Comparison of ENCODE assay signal across 22 cellular contexts in the genomic region with DNA sequence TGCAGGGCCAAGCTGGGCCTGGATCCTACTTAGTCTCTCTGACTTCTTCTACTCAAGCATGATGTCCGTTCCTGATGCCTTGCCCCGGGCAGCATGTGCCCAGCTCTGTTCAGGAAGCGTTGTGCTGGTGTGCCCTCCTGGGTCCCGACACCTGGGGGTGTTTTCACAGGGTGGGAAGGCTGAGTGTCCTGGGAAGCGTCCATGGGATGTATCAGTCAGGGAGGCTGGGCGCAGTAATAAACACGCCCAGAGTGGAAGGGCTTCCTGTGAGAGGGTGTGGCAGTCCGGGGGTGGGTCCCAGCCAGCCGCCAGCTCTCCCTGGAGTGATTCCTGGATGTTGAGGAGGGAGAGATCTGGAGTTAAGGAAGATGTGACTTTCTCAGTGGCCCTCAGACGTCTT. TPM values are rescaled to one million over a fixed set of nuclear protein-coding genes. Genes with fewer than 3 reads are reported as not detected.
A peak's percentile ranks its signal among the peaks of the same experiment; 100 is the strongest.
DNase-seq lines count a peak whose midpoint lies in the region; ATAC-seq and TF ChIP-seq lines count a peak whose summit lies in the region.
"Had no signal": no experiment of that assay in that cellular context is flagged by ENCODE, and none has a peak within 500 bp of the region (broad histone marks: within the 10 kb centered on the region; RNA-seq: fewer than 3 reads in every experiment).

No MANE protein-coding gene starts in this region.

- H3K4me1 ChIP-seq in mucosa of descending colon (ENCODE audit: low read depth) (peaks cover 22% of the 10 kb centered on the region), vagina (peaks cover 66% of the 10 kb centered on the region), left ventricle myocardium inferior (peaks cover 77% of the 10 kb centered on the region)
- H3K4me1 ChIP-seq: SJCRH30 had no signal

- H3K4me3 ChIP-seq in mucosa of descending colon: no peak overlapping the region
- no peak overlapping the region for H3K4me3 ChIP-seq in vagina
- no peak overlapping the region for H3K4me3 ChIP-seq in left ventricle myocardium inferior
- H3K4me3 ChIP-seq: Peyer's patch, SJCRH30, skin epidermis had no signal

- H3K4me1 Mint-ChIP-seq in stimulated activated naive CD8-positive, alpha-beta T cell treated with anti-CD3 and anti-CD28 coated beads, Interleukin-15, amount 100 ng/mL, for 72 hours: peaks cover 70% of the 10 kb centered on the region

- H3K9me3 Mint-ChIP-seq in stimulated activated naive CD8-positive, alpha-beta T cell treated with anti-CD3 and anti-CD28 coated beads, Interleukin-15, amount 100 ng/mL, for 72 hours: no peaks in the 10 kb centered on the region
- H3K9me3 Mint-ChIP-seq: CD8-positive, alpha-beta memory T cell had no signal

- TF ChIP-seq CTCF in VCaP (conservative IDR thresholded peaks at IDR 0.05) (no peak), mucosa of descending colon (IDR thresholded peaks at IDR 0.05) (no peak), vagina (IDR thresholded peaks at IDR 0.05) (no peak), left ventricle myocardium inferior (IDR thresholded peaks at IDR 0.05; ENCODE audit: borderline replicate concordance) (no peak)

- H3K27ac Mint-ChIP-seq in stimulated activated naive CD8-positive, alpha-beta T cell treated with anti-CD3 and anti-CD28 coated beads, Interleukin-15, amount 100 ng/mL, for 72 hours: no peak overlapping the region

- ATAC-seq in stimulated activated naive CD8-positive, alpha-beta T cell treated with anti-CD3 and anti-CD28 coated beads, Interleukin-15, Interleukin-2, amounts not matched to agents 100 U/mL and 50 U/mL, for 24 hours: peak; percentile 3
- ATAC-seq in stimulated activated naive CD8-positive, alpha-beta T cell treated with anti-CD3 and anti-CD28 coated beads, Interleukin-15, amount 100 ng/mL, for 72 hours: no peak
- peak; percentile 11 for ATAC-seq in mucosa of descending colon
- ATAC-seq in GM19395 (IDR thresholded peaks at IDR 0.05; ENCODE audit: unreplicated experiment): no peak
- ATAC-seq: left ventricle myocardium superior had no signal

- H3K36me3 ChIP-seq in mucosa of descending colon (ENCODE audit: low read depth) (no peaks in the 10 kb centered on the region), vagina (no peaks in the 10 kb centered on the region), left ventricle myocardium inferior (peaks cover 5% of the 10 kb centered on the region)
- H3K36me3 ChIP-seq: Peyer's patch had no signal

- H3K4me3 Mint-ChIP-seq in stimulated activated naive CD8-positive, alpha-beta T cell treated with anti-CD3 and anti-CD28 coated beads, Interleukin-15, amount 100 ng/mL, for 72 hours: no peak overlapping the region

- H3K9me3 ChIP-seq in mucosa of descending colon: no peaks in the 10 kb centered on the region
- H3K9me3 ChIP-seq in vagina: no peaks in the 10 kb centered on the region
- no peaks in the 10 kb centered on the region for H3K9me3 ChIP-seq in left ventricle myocardium inferior (replicated peaks)
- H3K9me3 ChIP-seq: Peyer's patch had no signal

- intact Hi-C loops in mucosa of descending colon (cut with DNase I, micrococcal nuclease) (no loop called here), vagina (cut with DNase I) (no loop called here), left ventricle myocardium inferior (cut with micrococcal nuclease) (no loop called here)

- H3K27me3 Mint-ChIP-seq in stimulated activated naive CD8-positive, alpha-beta T cell treated with anti-CD3 and anti-CD28 coated beads, Interleukin-15, amount 100 ng/mL, for 72 hours: no peaks in the 10 kb centered on the region
- H3K27me3 Mint-ChIP-seq: CD8-positive, alpha-beta memory T cell had no signal

- no peaks in the 10 kb centered on the region for H3K27me3 ChIP-seq in vagina
- H3K27me3 ChIP-seq in left ventricle myocardium inferior (ENCODE audit: low read depth): no peaks in the 10 kb centered on the region
- H3K27me3 ChIP-seq: Peyer's patch, SJCRH30 had no signal

- DNase-seq in stimulated activated naive CD8-positive, alpha-beta T cell treated with anti-CD3 and anti-CD28 coated beads, Interleukin-15, Interleukin-2, amounts not matched to agents 100 U/mL and 50 U/mL, for 24 hours: no peak
- DNase-seq in stimulated activated naive CD8-positive, alpha-beta T cell treated with anti-CD3 and anti-CD28 coated beads, Interleukin-15, amount 100 ng/mL, for 72 hours: no peak
- no peak for DNase-seq in mucosa of descending colon
- DNase-seq in vagina (ENCODE audit: extremely low spot score in 2 of 2): no peak
- DNase-seq in DMS 273 treated with DMSO at 0.1 percent for 48 hours (lab: John Stamatoyannopoulos, UW): no peak
- DNase-seq in left ventricle myocardium inferior: no peak
- DNase-seq: activated CD4-positive, alpha-beta T cell treated with anti-CD3 and anti-CD28 coated beads, Interleukin-2, amount 50 U/mL, for 1 hour; activated naive CD4-positive, alpha-beta T cell treated with Interleukin-2 at 50 U/mL for 16 hours; CD8-positive, alpha-beta memory T cell; DMS79; erythroblast; foreskin melanocyte; hippocampal formation; left ventricle myocardium superior; NCI-H524; NK-92 treated with Interleukin-12 subunit alpha and Interleukin-12 subunit beta, amount 100 ng/mL, for 24 hours; Peyer's patch; SJCRH30; stimulated activated CD4-positive, alpha-beta T cell treated with anti-CD3 and anti-CD28 coated beads, Interleukin-1b, Interleukin-23, amount 100 ng/mL, for 48 hours had no signal

- H3K27ac ChIP-seq in VCaP (peak overlapping the region; percentile 63; the same call in 1 of the 2 replicates), vagina (peak overlapping the region; percentile 42), left ventricle myocardium inferior (replicated peaks) (no peak overlapping the region)
- H3K27ac ChIP-seq: Peyer's patch, SJCRH30 had no signal

- no peak for TF ChIP-seq POLR2A in vagina (IDR thresholded peaks at IDR 0.05)

RNA-seq across cellular contexts. Expression of gene FOXK1, which starts 29.0 kb away (rescaled TPM):
- total RNA-seq in mucosa of descending colon: 10 to 100 TPM; 30.1 to 48.5 (median 33.4) TPM
- total RNA-seq in vagina: 28.5 TPM
- 18.3 TPM for total RNA-seq in left ventricle myocardium inferior

Comparison
In these comparisons a context has a peak if more than half of its experiments do, and no peak if none do; other contexts are left out.
1. ATAC-seq: peak in stimulated activated naive CD8-positive, alpha-beta T cell treated with anti-CD3 and anti-CD28 coated beads, Interleukin-15, Interleukin-2, amounts not matched to agents 100 U/mL and 50 U/mL, for 24 hours (single experiment) and mucosa of descending colon (single experiment); none in stimulated activated naive CD8-positive, alpha-beta T cell treated with anti-CD3 and anti-CD28 coated beads, Interleukin-15, amount 100 ng/mL, for 72 hours (single experiment) and GM19395 (single experiment).